Comparison of ENCODE assay signal across 15 cellular contexts in genomic region chr12:124277394-124278222, GRCh38. TPM values are rescaled to one million over a fixed set of nuclear protein-coding genes. Genes with fewer than 3 reads are reported as not detected.
DNase-seq lines count a peak whose midpoint lies in the region; ATAC-seq lines count a peak whose summit lies in the region.
"Had no signal": no experiment of that assay in that cellular context is flagged by ENCODE, and none has a peak within 500 bp of the region (broad histone marks: within the 10 kb centered on the region; RNA-seq: fewer than 3 reads in every experiment).

No MANE protein-coding gene starts in this region.

- no peaks in the 10 kb centered on the region for H3K9me3 ChIP-seq in Karpas-422 (ENCODE audit: low read length)
- H3K9me3 ChIP-seq: gastrocnemius medialis, right lobe of liver had no signal

- ATAC-seq in left colon (peak; percentile 73), GM19467 (IDR thresholded peaks at IDR 0.05; ENCODE audit: unreplicated experiment) (no peak)
- ATAC-seq: activated T-cell treated with anti-CD3 and anti-CD28 coated beads, Interleukin-2, amount 50 U/mL, for 72 hours; gastrocnemius medialis had no signal

- no peaks in the 10 kb centered on the region for H3K79me2 ChIP-seq in Karpas-422 (ENCODE audit: low read length)

- no peaks in the 10 kb centered on the region for H3K4me1 ChIP-seq in Karpas-422 (ENCODE audit: low read length)
- H3K4me1 ChIP-seq: right lobe of liver had no signal

- no peak overlapping the region for H3K9ac ChIP-seq in Karpas-422 (ENCODE audit: low read length)

- H3K36me3 ChIP-seq in Karpas-422 (ENCODE audit: insufficient read depth, low read length): no peaks in the 10 kb centered on the region
- H3K36me3 ChIP-seq: gastrocnemius medialis, right lobe of liver had no signal

- no peaks in the 10 kb centered on the region; the same call in 1 of the 2 replicates for H4K20me1 ChIP-seq in Karpas-422 (ENCODE audit: insufficient read depth, low read depth, low read length)

- H3K9me2 ChIP-seq in Karpas-422 (replicated peaks; ENCODE audit: insufficient read depth, low read length): no peaks in the 10 kb centered on the region

- H3K27ac ChIP-seq in Karpas-422 (ENCODE audit: low read length): no peak overlapping the region
- H3K27ac ChIP-seq: gastrocnemius medialis, right lobe of liver had no signal

- H2AFZ ChIP-seq in Karpas-422 (ENCODE audit: low read length): no peak overlapping the region

- DNase-seq in stimulated activated CD4-positive, alpha-beta T cell treated with anti-CD3 and anti-CD28 coated beads, Interleukin-15, amount 100 ng/mL, for 24 hours: peak; percentile 8
- DNase-seq in stimulated activated CD4-positive, alpha-beta T cell treated with anti-CD3 and anti-CD28 coated beads, Interleukin-4, amount 100 ng/mL, for 1 hour: no peak
- DNase-seq in NCI-H82 treated with DMSO at 0.1 percent for 48 hours (lab: John Stamatoyannopoulos, UW; ENCODE audit: unreplicated experiment): peak; percentile 5
- DNase-seq in left colon: peak in 1 of 2 donors; percentile 27
- DNase-seq in SW480 (ENCODE audit: low spot score): no peak
- no peak for DNase-seq in G401 (ENCODE audit: low spot score)
- no peak for DNase-seq in Karpas-422
- DNase-seq: activated CD4-positive, alpha-beta T cell treated with anti-CD3 and anti-CD28 coated beads, Interleukin-2, amount 10 ng/mL, durations not matched to agents 7 days and 5 days; activated T-cell treated with anti-CD3 and anti-CD28 coated beads, Interleukin-2, amount 50 U/mL, for 72 hours; gastrocnemius medialis; NCI-H1105 treated with DMSO at 0.1 percent for 48 hours; stimulated activated CD4-positive, alpha-beta T cell treated with anti-CD3 and anti-CD28 coated beads, Interleukin-4, amount 100 ng/mL, for 4 hours had no signal

- intact Hi-C loops in left colon (cut with DNase I, micrococcal nuclease): no loop called here

- in situ Hi-C loops in G401 (cut with HindIII; ENCODE audit: low sequenced_read_pairs): no loop called here

- no peak overlapping the region for H3K4me2 ChIP-seq in Karpas-422 (ENCODE audit: low read depth, low read length, poor library complexity, severe bottlenecking)

- no peak overlapping the region for H3K4me3 ChIP-seq in Karpas-422 (ENCODE audit: low read length)
- H3K4me3 ChIP-seq: gastrocnemius medialis, right lobe of liver had no signal

- H3K27me3 ChIP-seq in Karpas-422 (ENCODE audit: low read length): no peaks in the 10 kb centered on the region
- H3K27me3 ChIP-seq: right lobe of liver had no signal

RNA-seq across cellular contexts. Expression of gene RFLNA, which starts 17.3 kb away (rescaled TPM):
- 10 to 100 TPM; 46.2 to 51.0 TPM for total RNA-seq in left colon
- total RNA-seq in G401 (2014; rRNA removed; shearing (Covaris generic)): 2.1 and 2.3 TPM in 2 replicates
- not detected in 2 replicates for total RNA-seq in Karpas-422 (2014; rRNA removed; shearing (Covaris generic); ENCODE audit: low replicate concordance)
- total RNA-seq: activated CD4-positive, alpha-beta T cell treated with anti-CD3 and anti-CD28 coated beads, Interleukin-2, amount 10 ng/mL, durations not matched to agents 7 days and 5 days; activated T-cell treated with anti-CD3 and anti-CD28 coated beads, Interleukin-2, amount 50 U/mL, for 72 hours; HT1080 had no signal

Comparison
In these comparisons a context has a peak if more than half of its experiments do, and no peak if none do; other contexts are left out.
1. DNase-seq: peak in stimulated activated CD4-positive, alpha-beta T cell treated with anti-CD3 and anti-CD28 coated beads, Interleukin-15, amount 100 ng/mL, for 24 hours (single experiment) and NCI-H82 treated with DMSO at 0.1 percent for 48 hours (single experiment); none in stimulated activated CD4-positive, alpha-beta T cell treated with anti-CD3 and anti-CD28 coated beads, Interleukin-4, amount 100 ng/mL, for 1 hour (single experiment), SW480 (single experiment), G401 (single experiment) and Karpas-422 (single experiment).
2. RNA of gene RFLNA, which starts 17.3 kb away (total RNA-seq): 46.2 to 51.0 TPM in left colon; 2.1 to 2.3 TPM in G401 and not detected in Karpas-422; every median in the first group is over 10 times any median in the second.